In genomic region chr2:112683550-112684414, GRCh38 we compare ENCODE assay signal across 1 cellular context.
TF ChIP-seq lines count a peak whose summit lies in the region.

No MANE protein-coding gene starts in this region.

TF ChIP-seq in K562, 482 proteins besides CTCF, POLR2A, EP300 and RAD21 (continued from another document and continues in another):
- TF ChIP-seq ZNF407 (IDR thresholded peaks at IDR 0.05; ENCODE audit: low read depth) (peak; percentile 45; the same call in 1 of the 2 replicates), CC2D1A (IDR thresholded peaks at IDR 0.05) (peak; percentile 87; the same call in 1 of the 2 replicates), ELF2 (CRISPR knock-in tag; IDR thresholded peaks at IDR 0.05) (peak; percentile 36; the same call in 1 of the 2 replicates), MCM2 (IDR thresholded peaks at IDR 0.05; ENCODE audit: low read depth) (no peak), SP1 (CRISPR knock-in tag; IDR thresholded peaks at IDR 0.05) (no peak), VEZF1 (CRISPR knock-in tag; IDR thresholded peaks at IDR 0.05) (peak; percentile 78), ZSCAN29 (IDR thresholded peaks at IDR 0.05) (no peak), ZNF586 (CRISPR knock-in tag; conservative IDR thresholded peaks at IDR 0.05) (no peak), HMGXB4 (CRISPR knock-in tag; IDR thresholded peaks at IDR 0.05) (no peak), ESRRA (IDR thresholded peaks at IDR 0.05; ENCODE audit: borderline replicate concordance, low read depth) (peak; percentile 48; the same call in 1 of the 2 replicates), FOXM1 (IDR thresholded peaks at IDR 0.05; ENCODE audit: low read depth) (peak; percentile 88), FOXM1 (CRISPR knock-in tag; IDR thresholded peaks at IDR 0.05; ENCODE audit: low read depth) (no peak), ZNF507 (tag; conservative IDR thresholded peaks at IDR 0.05) (no peak), TOE1 (IDR thresholded peaks at IDR 0.05; ENCODE audit: borderline replicate concordance) (peak; percentile 60; the same call in 1 of the 2 replicates), TOE1 (CRISPR knock-in tag; IDR thresholded peaks at IDR 0.05; ENCODE audit: borderline replicate concordance, low read depth) (no peak), SNIP1 (IDR thresholded peaks at IDR 0.05; ENCODE audit: low read depth) (no peak), RHOXF2B (CRISPR knock-in tag; conservative IDR thresholded peaks at IDR 0.05) (no peak), CREB3 (tag; conservative IDR thresholded peaks at IDR 0.05; ENCODE audit: low read depth) (no peak), POLR2AphosphoS5 (IDR thresholded peaks at IDR 0.05; ENCODE audit: control insufficient read depth, insufficient read depth, low read depth, low read length) (peak; percentile 96), RFX7 (CRISPR knock-in tag; IDR thresholded peaks at IDR 0.05) (no peak), ZNF766 (CRISPR knock-in tag; conservative IDR thresholded peaks at IDR 0.05) (peak; percentile 55; the same call in 1 of the 2 replicates), SUPT5H (IDR thresholded peaks at IDR 0.05) (no peak), BCLAF1 (IDR thresholded peaks at IDR 0.05; ENCODE audit: borderline replicate concordance in 1 of 2, control insufficient read depth in 1 of 2, low read depth in 2 of 2, low read length in 1 of 2) (no peak), RNF2 (IDR thresholded peaks at IDR 0.05) (peak; percentile 94), ADNP (tag; IDR thresholded peaks at IDR 0.05) (no peak), SREBF1 (IDR thresholded peaks at IDR 0.05; ENCODE audit: borderline replicate concordance, low read depth, low read length) (no peak), SMAD3 (CRISPR knock-in tag; conservative IDR thresholded peaks at IDR 0.05) (no peak), ZBTB9 (CRISPR knock-in tag; IDR thresholded peaks at IDR 0.05) (no peak)
- TF ChIP-seq, protein P1, sequence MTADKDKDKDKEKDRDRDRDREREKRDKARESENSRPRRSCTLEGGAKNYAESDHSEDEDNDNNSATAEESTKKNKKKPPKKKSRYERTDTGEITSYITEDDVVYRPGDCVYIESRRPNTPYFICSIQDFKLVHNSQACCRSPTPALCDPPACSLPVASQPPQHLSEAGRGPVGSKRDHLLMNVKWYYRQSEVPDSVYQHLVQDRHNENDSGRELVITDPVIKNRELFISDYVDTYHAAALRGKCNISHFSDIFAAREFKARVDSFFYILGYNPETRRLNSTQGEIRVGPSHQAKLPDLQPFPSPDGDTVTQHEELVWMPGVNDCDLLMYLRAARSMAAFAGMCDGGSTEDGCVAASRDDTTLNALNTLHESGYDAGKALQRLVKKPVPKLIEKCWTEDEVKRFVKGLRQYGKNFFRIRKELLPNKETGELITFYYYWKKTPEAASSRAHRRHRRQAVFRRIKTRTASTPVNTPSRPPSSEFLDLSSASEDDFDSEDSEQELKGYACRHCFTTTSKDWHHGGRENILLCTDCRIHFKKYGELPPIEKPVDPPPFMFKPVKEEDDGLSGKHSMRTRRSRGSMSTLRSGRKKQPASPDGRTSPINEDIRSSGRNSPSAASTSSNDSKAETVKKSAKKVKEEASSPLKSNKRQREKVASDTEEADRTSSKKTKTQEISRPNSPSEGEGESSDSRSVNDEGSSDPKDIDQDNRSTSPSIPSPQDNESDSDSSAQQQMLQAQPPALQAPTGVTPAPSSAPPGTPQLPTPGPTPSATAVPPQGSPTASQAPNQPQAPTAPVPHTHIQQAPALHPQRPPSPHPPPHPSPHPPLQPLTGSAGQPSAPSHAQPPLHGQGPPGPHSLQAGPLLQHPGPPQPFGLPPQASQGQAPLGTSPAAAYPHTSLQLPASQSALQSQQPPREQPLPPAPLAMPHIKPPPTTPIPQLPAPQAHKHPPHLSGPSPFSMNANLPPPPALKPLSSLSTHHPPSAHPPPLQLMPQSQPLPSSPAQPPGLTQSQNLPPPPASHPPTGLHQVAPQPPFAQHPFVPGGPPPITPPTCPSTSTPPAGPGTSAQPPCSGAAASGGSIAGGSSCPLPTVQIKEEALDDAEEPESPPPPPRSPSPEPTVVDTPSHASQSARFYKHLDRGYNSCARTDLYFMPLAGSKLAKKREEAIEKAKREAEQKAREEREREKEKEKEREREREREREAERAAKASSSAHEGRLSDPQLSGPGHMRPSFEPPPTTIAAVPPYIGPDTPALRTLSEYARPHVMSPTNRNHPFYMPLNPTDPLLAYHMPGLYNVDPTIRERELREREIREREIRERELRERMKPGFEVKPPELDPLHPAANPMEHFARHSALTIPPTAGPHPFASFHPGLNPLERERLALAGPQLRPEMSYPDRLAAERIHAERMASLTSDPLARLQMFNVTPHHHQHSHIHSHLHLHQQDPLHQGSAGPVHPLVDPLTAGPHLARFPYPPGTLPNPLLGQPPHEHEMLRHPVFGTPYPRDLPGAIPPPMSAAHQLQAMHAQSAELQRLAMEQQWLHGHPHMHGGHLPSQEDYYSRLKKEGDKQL (CRISPR knock-in tag; IDR thresholded peaks at IDR 0.05; ENCODE audit: borderline replicate concordance) = no peak
- TF ChIP-seq, protein P2, sequence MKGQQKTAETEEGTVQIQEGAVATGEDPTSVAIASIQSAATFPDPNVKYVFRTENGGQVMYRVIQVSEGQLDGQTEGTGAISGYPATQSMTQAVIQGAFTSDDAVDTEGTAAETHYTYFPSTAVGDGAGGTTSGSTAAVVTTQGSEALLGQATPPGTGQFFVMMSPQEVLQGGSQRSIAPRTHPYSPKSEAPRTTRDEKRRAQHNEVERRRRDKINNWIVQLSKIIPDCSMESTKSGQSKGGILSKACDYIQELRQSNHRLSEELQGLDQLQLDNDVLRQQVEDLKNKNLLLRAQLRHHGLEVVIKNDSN (CRISPR knock-in tag; IDR thresholded peaks at IDR 0.05) = no peak
- TF ChIP-seq, protein P3, sequence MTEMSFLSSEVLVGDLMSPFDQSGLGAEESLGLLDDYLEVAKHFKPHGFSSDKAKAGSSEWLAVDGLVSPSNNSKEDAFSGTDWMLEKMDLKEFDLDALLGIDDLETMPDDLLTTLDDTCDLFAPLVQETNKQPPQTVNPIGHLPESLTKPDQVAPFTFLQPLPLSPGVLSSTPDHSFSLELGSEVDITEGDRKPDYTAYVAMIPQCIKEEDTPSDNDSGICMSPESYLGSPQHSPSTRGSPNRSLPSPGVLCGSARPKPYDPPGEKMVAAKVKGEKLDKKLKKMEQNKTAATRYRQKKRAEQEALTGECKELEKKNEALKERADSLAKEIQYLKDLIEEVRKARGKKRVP (CRISPR knock-in tag; IDR thresholded peaks at IDR 0.05) = no peak
